18 cellular contexts compared by ENCODE assay signal in the genomic region with DNA sequence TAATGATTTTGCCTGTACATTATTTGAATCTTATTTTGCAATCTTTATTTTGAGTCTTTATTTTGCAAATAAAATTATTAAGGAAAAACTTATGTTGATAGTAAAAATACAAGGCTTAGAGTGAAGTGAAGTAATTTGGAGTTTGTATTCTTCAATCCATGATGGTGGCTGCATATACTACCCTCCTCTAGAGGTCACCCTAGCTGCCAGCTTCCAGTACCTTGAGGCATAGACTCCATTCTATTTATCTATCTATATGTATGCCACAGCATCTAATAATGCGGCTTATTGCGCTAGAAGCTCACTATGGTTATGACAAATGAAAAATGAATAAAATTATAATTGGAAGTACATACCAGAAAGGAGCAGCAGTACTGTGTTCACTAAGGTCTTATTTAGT. TPM values are rescaled to one million over a fixed set of nuclear protein-coding genes. Genes with fewer than 3 reads are reported as not detected.
DNase-seq lines count a peak whose midpoint lies in the region; ATAC-seq and TF ChIP-seq lines count a peak whose summit lies in the region.
"Had no signal": no experiment of that assay in that cellular context is flagged by ENCODE, and none has a peak within 500 bp of the region (broad histone marks: within the 10 kb centered on the region; RNA-seq: fewer than 3 reads in every experiment).

No MANE protein-coding gene starts in this region.

- no peak for TF ChIP-seq POLR2A in breast epithelium (IDR thresholded peaks at IDR 0.05)

- no peaks in the 10 kb centered on the region for H3K79me2 ChIP-seq in mammary epithelial cell (ENCODE audit: insufficient read depth, low read length)
- H3K79me2 ChIP-seq in OCI-LY7 (ENCODE audit: insufficient read depth, low read depth, low read length), result no peaks in the 10 kb centered on the region

- H3K27me3 ChIP-seq in mammary epithelial cell (ENCODE audit: insufficient read depth, low read length) (no peaks in the 10 kb centered on the region), breast epithelium (no peaks in the 10 kb centered on the region)

- H3K4me1 ChIP-seq in mammary epithelial cell (ENCODE audit: insufficient read depth, low read length), result no peaks in the 10 kb centered on the region
- no peaks in the 10 kb centered on the region for H3K4me1 ChIP-seq in breast epithelium
- H3K4me1 ChIP-seq in OCI-LY7 (ENCODE audit: insufficient read depth, low read length, poor library complexity, severe bottlenecking), result no peaks in the 10 kb centered on the region

- ATAC-seq in GM19455 (IDR thresholded peaks at IDR 0.05; ENCODE audit: unreplicated experiment), result no peak
- ATAC-seq in HG02759 (IDR thresholded peaks at IDR 0.05; ENCODE audit: unreplicated experiment), result no peak
- no peak for ATAC-seq in GM19452 (IDR thresholded peaks at IDR 0.05; ENCODE audit: unreplicated experiment)
- ATAC-seq: Panc1 had no signal

- H3K27ac ChIP-seq in mammary epithelial cell (ENCODE audit: insufficient read depth, low read depth, low read length), result no peak overlapping the region
- H3K27ac ChIP-seq in breast epithelium, result no peak overlapping the region
- H3K27ac ChIP-seq in OCI-LY7 (ENCODE audit: low read depth, low read length, poor library complexity, severe bottlenecking), result no peak overlapping the region

- DNase-seq in mammary epithelial cell (no peak), breast epithelium (ENCODE audit: low spot score in 2 of 2) (no peak), OCI-LY7 (ENCODE audit: low spot score) (no peak), epithelial cell of proximal tubule (ENCODE audit: low read depth) (no peak), islet precursor cell (no peak)
- DNase-seq: C1 segment of cervical spinal cord, DMS153, GOT3, KG1, NCI-H1105 treated with DMSO at 0.1 percent for 48 hours, NCI-H187, NCI-H748 treated with DMSO at 0.1 percent for 48 hours, SHP77, SW 1271 had no signal

- no peak overlapping the region for H3K4me3 ChIP-seq in mammary epithelial cell (replicated peaks in 1 of 3; ENCODE audit: insufficient read depth in 1 of 3, low read depth in 2 of 3, low read length in 3 of 3)
- no peak overlapping the region for H3K4me3 ChIP-seq in breast epithelium
- H3K4me3 ChIP-seq in OCI-LY7 (ENCODE audit: low read depth, low read length, poor library complexity, severe bottlenecking), result no peak overlapping the region
- H3K4me3 ChIP-seq in epithelial cell of proximal tubule (ENCODE audit: low read depth, low read length), result no peak overlapping the region

- dilution Hi-C loops in mammary epithelial cell (cut with HindIII; ENCODE audit: low sequenced_read_pairs), result no loop called here

- intact Hi-C loops in mammary epithelial cell (cut with micrococcal nuclease), result loop anchor here (10.0 kb wide), 1 partner anchor 561 kb away; the partner anchor contains the start of gene SPOPL
- intact Hi-C loops in breast epithelium (cut with DNase I; ENCODE audit: low total_unique reads), result no loop called here
- intact Hi-C loops in OCI-LY7 (cut with micrococcal nuclease; ENCODE audit: unreplicated experiment), result loop anchor here (10.0 kb wide), 1 partner anchor 881 kb away; no protein-coding TSS in a partner anchor

- POLR2A ChIA-PET in OCI-LY7 (lab: Charles Lee), result no interaction called here

- in situ Hi-C loops in mammary epithelial cell (cut with MboI; ENCODE audit: low sequenced_read_pairs in 2 of 2), result loop anchor here in 1 of 2 donors (25.0 kb wide), 2 partner anchors 143 to 418 kb away; no protein-coding TSS in a partner anchor

- H3K9me3 ChIP-seq in mammary epithelial cell (replicated peaks; ENCODE audit: insufficient read depth, low read length) (no peaks in the 10 kb centered on the region), breast epithelium (no peaks in the 10 kb centered on the region), OCI-LY7 (ENCODE audit: low read length) (no peaks in the 10 kb centered on the region)

- H3K9me2 ChIP-seq in OCI-LY7 (ENCODE audit: insufficient read depth, low read length), result no peaks in the 10 kb centered on the region

- WGBS in mammary epithelial cell (ENCODE audit: low coverage, missing lambda C conversion rate), result 100% methylated on average over 2 of the region's 2 CpGs

- H3K9ac ChIP-seq in mammary epithelial cell (ENCODE audit: insufficient read depth, low read length), result no peak overlapping the region

- H2AFZ ChIP-seq in mammary epithelial cell (ENCODE audit: low read depth, low read length), result no peak overlapping the region
- H2AFZ ChIP-seq in OCI-LY7 (ENCODE audit: low read length), result no peak overlapping the region

- CTCF ChIA-PET in mammary epithelial cell (lab: Charles Lee; ENCODE audit: low non-redundant PET), result no interaction called here
- CTCF ChIA-PET in OCI-LY7 (lab: Charles Lee; ENCODE audit: unreplicated experiment), result no interaction called here

- no peak overlapping the region for H3K4me2 ChIP-seq in mammary epithelial cell (ENCODE audit: insufficient read depth, low read depth, low read length)
- no peak overlapping the region for H3K4me2 ChIP-seq in OCI-LY7 (ENCODE audit: low read length)

- TF ChIP-seq CTCF in mammary epithelial cell (conservative IDR thresholded peaks at IDR 0.05 in 1 of 2, IDR thresholded peaks at IDR 0.05 in 1 of 2; ENCODE audit: extremely low read depth in 1 of 2, insufficient read depth in 1 of 2, low read depth in 1 of 2, low read length in 2 of 2) (peak; percentile 15 to 37), breast epithelium (IDR thresholded peaks at IDR 0.05) (no peak), OCI-LY7 (conservative IDR thresholded peaks at IDR 0.05; ENCODE audit: low read length) (peak; percentile 47), epithelial cell of proximal tubule (conservative IDR thresholded peaks at IDR 0.05; ENCODE audit: low read depth, low read length) (peak; percentile 20)

- no TSS peak for BruUV-seq in mammary epithelial cell (replicated peaks; lab: Mats Ljungman, UMichigan)
- BruUV-seq in OCI-LY7 (replicated peaks; lab: Mats Ljungman, UMichigan), result no TSS peak

- H3K36me3 ChIP-seq in mammary epithelial cell (ENCODE audit: insufficient read depth, low read length) (no peaks in the 10 kb centered on the region), breast epithelium (no peaks in the 10 kb centered on the region), OCI-LY7 (ENCODE audit: insufficient read depth, low read length) (no peaks in the 10 kb centered on the region)

- no peaks in the 10 kb centered on the region for H4K20me1 ChIP-seq in mammary epithelial cell (ENCODE audit: insufficient read depth, low read length)
- H4K20me1 ChIP-seq in OCI-LY7 (ENCODE audit: insufficient read depth, low read length), result no peaks in the 10 kb centered on the region

RNA-seq across cellular contexts. Expression of gene HNMT, which starts 20.3 kb away (rescaled TPM):
- 1 to 10 TPM; 2.7 to 7.3 TPM for total RNA-seq in mammary epithelial cell
- polyA plus RNA-seq in mammary epithelial cell, result 4.5 TPM
- 13.3 TPM for polyA minus RNA-seq in mammary epithelial cell
- 100 to 1,000 TPM in 2 of 3 donors, 10 to 100 TPM in 1; 94.7 to 174 (median 105) TPM for total RNA-seq in breast epithelium
- not detected in 2 replicates for total RNA-seq in OCI-LY7 (2014; rRNA removed; shearing (Covaris generic))
- not detected in 2 replicates for total RNA-seq in OCI-LY7 (2022)
- total RNA-seq in epithelial cell of proximal tubule, result 20.2 and 22.9 TPM in 2 replicates

Comparison
In these comparisons a context has a peak if more than half of its experiments do, and no peak if none do; other contexts are left out.
1. CTCF ChIP-seq: peak in mammary epithelial cell (2 of 2), OCI-LY7 (single experiment) and epithelial cell of proximal tubule (single experiment); none in breast epithelium (0 of 3).